15 cellular contexts compared by ENCODE assay signal in the genomic region with DNA sequence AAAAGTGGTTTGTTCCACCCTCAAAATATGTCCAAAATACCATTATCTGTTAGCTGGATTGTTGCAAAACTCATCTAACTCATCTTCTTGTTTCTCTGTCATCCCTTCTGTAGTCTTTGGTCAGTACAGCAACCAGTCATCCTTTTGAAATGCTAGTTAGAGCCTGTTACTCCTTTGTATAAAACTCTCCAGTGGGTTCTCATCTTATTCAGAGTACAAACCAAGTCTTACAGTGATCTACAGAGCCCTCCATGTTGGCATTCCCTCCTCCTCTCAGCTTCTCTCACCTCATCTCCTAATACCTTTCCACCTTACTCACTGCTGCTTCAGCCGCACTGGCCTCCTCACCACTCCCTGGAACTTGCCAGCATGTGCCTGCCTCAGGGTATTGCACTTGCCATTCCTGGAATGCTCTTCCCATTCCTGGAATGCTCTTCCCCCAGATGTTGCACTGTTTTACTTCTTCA.
DNase-seq lines count a peak whose midpoint lies in the region; ATAC-seq and TF ChIP-seq lines count a peak whose summit lies in the region.
"Had no signal": no experiment of that assay in that cellular context is flagged by ENCODE, and none has a peak within 500 bp of the region (broad histone marks: within the 10 kb centered on the region; RNA-seq: fewer than 3 reads in every experiment).

No MANE protein-coding gene starts in this region.

- H3K4me3 ChIP-seq in left ventricle myocardium inferior: no peak overlapping the region

- H3K36me3 Mint-ChIP-seq in T-helper 17 cell (ENCODE audit: low read depth): no peaks in the 10 kb centered on the region
- H3K36me3 Mint-ChIP-seq in activated CD8-positive, alpha-beta memory T cell treated with anti-CD3 and anti-CD28 coated beads, Interleukin-2, amount 10 ng/mL, durations not matched to agents 7 days and 5 days: no peaks in the 10 kb centered on the region
- no peaks in the 10 kb centered on the region for H3K36me3 Mint-ChIP-seq in CD4-positive, alpha-beta T cell (ENCODE audit: low read depth)

- H3K9me3 Mint-ChIP-seq in activated CD8-positive, alpha-beta memory T cell treated with anti-CD3 and anti-CD28 coated beads, Interleukin-2, amount 10 ng/mL, durations not matched to agents 7 days and 5 days (ENCODE audit: low read depth): no peaks in the 10 kb centered on the region
- no peaks in the 10 kb centered on the region for H3K9me3 Mint-ChIP-seq in CD4-positive, alpha-beta T cell

- H3K4me1 ChIP-seq in left ventricle myocardium inferior: peaks cover 95% of the 10 kb centered on the region

- no peak for ATAC-seq in Right ventricle myocardium superior (ENCODE audit: poor library complexity)
- no peak for ATAC-seq in HG02840 (IDR thresholded peaks at IDR 0.05; ENCODE audit: low FRiP score, unreplicated experiment)
- ATAC-seq in T-helper 17 cell: no peak
- no peak for ATAC-seq in activated CD8-positive, alpha-beta memory T cell treated with anti-CD3 and anti-CD28 coated beads, Interleukin-2, amount 10 ng/mL, durations not matched to agents 7 days and 5 days
- ATAC-seq in CD4-positive, alpha-beta T cell (ENCODE audit: poor library complexity): no peak
- ATAC-seq: Right ventricle myocardium inferior had no signal

- H3K4me3 Mint-ChIP-seq in T-helper 17 cell: no peak overlapping the region
- no peak overlapping the region for H3K4me3 Mint-ChIP-seq in activated CD8-positive, alpha-beta memory T cell treated with anti-CD3 and anti-CD28 coated beads, Interleukin-2, amount 10 ng/mL, durations not matched to agents 7 days and 5 days
- H3K4me3 Mint-ChIP-seq in CD4-positive, alpha-beta T cell: no peak overlapping the region

- POLR2A ChIA-PET in CD4-positive, alpha-beta T cell (lab: Charles Lee): no interaction called here

- peaks cover 15% of the 10 kb centered on the region for H3K27me3 Mint-ChIP-seq in T-helper 17 cell
- H3K27me3 Mint-ChIP-seq in activated CD8-positive, alpha-beta memory T cell treated with anti-CD3 and anti-CD28 coated beads, Interleukin-2, amount 10 ng/mL, durations not matched to agents 7 days and 5 days: peaks cover 26% of the 10 kb centered on the region
- H3K27me3 Mint-ChIP-seq in CD4-positive, alpha-beta T cell: peaks cover 23% of the 10 kb centered on the region
- H3K27me3 Mint-ChIP-seq: progenitor cell of endocrine pancreas had no signal

- no peaks in the 10 kb centered on the region for H3K4me1 Mint-ChIP-seq in T-helper 17 cell
- H3K4me1 Mint-ChIP-seq in activated CD8-positive, alpha-beta memory T cell treated with anti-CD3 and anti-CD28 coated beads, Interleukin-2, amount 10 ng/mL, durations not matched to agents 7 days and 5 days: no peaks in the 10 kb centered on the region
- no peaks in the 10 kb centered on the region for H3K4me1 Mint-ChIP-seq in CD4-positive, alpha-beta T cell (ENCODE audit: low read depth)

- no peak for TF ChIP-seq CTCF in left ventricle myocardium inferior (IDR thresholded peaks at IDR 0.05; ENCODE audit: borderline replicate concordance)
- TF ChIP-seq CTCF in CD4-positive, alpha-beta T cell (IDR thresholded peaks at IDR 0.05): no peak

- intact Hi-C loops in left ventricle myocardium inferior (cut with micrococcal nuclease): no loop called here
- intact Hi-C loops in Right ventricle myocardium superior (cut with DNase I): loop anchor here (10.0 kb wide), 1 partner anchor 69 kb away; a partner anchor contains a TSS
- intact Hi-C loops in CD4-positive, alpha-beta T cell (cut with DNase I, micrococcal nuclease): no loop called here

- CTCF ChIA-PET in activated CD8-positive, alpha-beta memory T cell treated with anti-CD3 and anti-CD28 coated beads, Interleukin-2, amount 10 ng/mL, durations not matched to agents 7 days and 5 days (lab: Charles Lee): no interaction called here
- CTCF ChIA-PET in CD4-positive, alpha-beta T cell (lab: Charles Lee): no interaction called here

- no peak overlapping the region for H3K27ac Mint-ChIP-seq in T-helper 17 cell
- no peak overlapping the region for H3K27ac Mint-ChIP-seq in activated CD8-positive, alpha-beta memory T cell treated with anti-CD3 and anti-CD28 coated beads, Interleukin-2, amount 10 ng/mL, durations not matched to agents 7 days and 5 days
- no peak overlapping the region for H3K27ac Mint-ChIP-seq in CD4-positive, alpha-beta T cell
- H3K27ac Mint-ChIP-seq: progenitor cell of endocrine pancreas had no signal

- no peak for DNase-seq in left ventricle myocardium inferior
- no peak for DNase-seq in Right ventricle myocardium superior
- DNase-seq in astrocyte of the hippocampus (ENCODE audit: low read depth, low spot score): peak; percentile 62
- DNase-seq in iPS-NIHi7 (ENCODE audit: extremely low spot score): peak; percentile 59
- DNase-seq in T-helper 17 cell: no peak
- DNase-seq in activated CD8-positive, alpha-beta memory T cell treated with anti-CD3 and anti-CD28 coated beads, Interleukin-2, amount 10 ng/mL, durations not matched to agents 7 days and 5 days: no peak
- no peak for DNase-seq in CD4-positive, alpha-beta T cell
- DNase-seq: activated CD4-positive, alpha-beta T cell treated with anti-CD3 and anti-CD28 coated beads for 4 hours; activated naive CD4-positive, alpha-beta T cell treated with anti-CD3 and anti-CD28 coated beads, Interleukin-2, amount 50 U/mL, for 16 hours; effector CD8-positive, alpha-beta T cell; NCI-H2107 had no signal

- no peaks in the 10 kb centered on the region for H3K36me3 ChIP-seq in left ventricle myocardium inferior

- no peaks in the 10 kb centered on the region for H3K27me3 ChIP-seq in left ventricle myocardium inferior (ENCODE audit: low read depth)
- peaks cover 6% of the 10 kb centered on the region for H3K27me3 ChIP-seq in CD4-positive, alpha-beta T cell (ENCODE audit: control insufficient read depth, insufficient read depth, low read length)

- H3K27ac ChIP-seq in left ventricle myocardium inferior (replicated peaks): peak overlapping the region; percentile 71
- H3K27ac ChIP-seq in CD4-positive, alpha-beta T cell (ENCODE audit: low read depth, low read length): no peak overlapping the region
- H3K27ac ChIP-seq: 22Rv1 had no signal

- H3K9me3 ChIP-seq in left ventricle myocardium inferior (replicated peaks) (no peaks in the 10 kb centered on the region), T-helper 17 cell (ENCODE audit: control insufficient read depth, low read length, poor library complexity, severe bottlenecking) (no peaks in the 10 kb centered on the region)
- no peaks in the 10 kb centered on the region for H3K9me3 ChIP-seq in CD4-positive, alpha-beta T cell (ENCODE audit: control insufficient read depth, low read length)

Comparison
In these comparisons a context has a peak if more than half of its experiments do, and no peak if none do; other contexts are left out.
1. DNase-seq: peak in astrocyte of the hippocampus (single experiment) and iPS-NIHi7 (single experiment); none in left ventricle myocardium inferior (single experiment), Right ventricle myocardium superior (single experiment), T-helper 17 cell (0 of 3), activated CD8-positive, alpha-beta memory T cell treated with anti-CD3 and anti-CD28 coated beads, Interleukin-2, amount 10 ng/mL, durations not matched to agents 7 days and 5 days (single experiment) and CD4-positive, alpha-beta T cell (0 of 10).